13 cellular contexts compared by ENCODE assay signal in the genomic region with DNA sequence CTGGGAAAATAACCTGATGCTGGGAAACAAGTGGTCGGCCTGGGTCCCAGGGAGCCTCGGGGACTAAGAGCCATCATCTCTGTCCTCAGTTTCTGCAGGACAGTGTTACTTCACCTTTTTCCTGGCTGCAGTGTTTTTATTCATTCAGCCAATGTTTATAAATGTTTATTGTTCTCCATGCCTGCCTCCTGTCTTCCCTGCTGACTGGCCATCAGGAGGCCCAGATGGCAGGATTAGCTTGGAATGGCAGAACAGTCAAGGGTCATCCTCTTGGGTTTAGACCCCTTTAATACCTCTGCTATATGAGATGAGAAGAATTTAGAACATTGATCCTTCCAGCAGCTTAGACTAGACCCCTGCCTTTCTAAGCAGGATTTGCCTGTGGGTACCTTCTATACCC.
"Had no signal": no experiment of that assay in that cellular context is flagged by ENCODE, and none has a peak within 500 bp of the region (broad histone marks: within the 10 kb centered on the region; RNA-seq: fewer than 3 reads in every experiment).

No MANE protein-coding gene starts in this region.

- DNase-seq: activated CD4-positive, alpha-beta T cell treated with anti-CD3 and anti-CD28 coated beads, Interleukin-2, amount 50 U/mL, for 4 hours; activated CD4-positive, CD25-positive, alpha-beta regulatory T cell treated with anti-CD3 and anti-CD28 coated beads, Interleukin-2, amount 50 U/mL, for 72 hours; activated gamma-delta T cell; activated naive CD8-positive, alpha-beta T cell treated with anti-CD3 and anti-CD28 coated beads for 36 hours; activated T-cell treated with anti-CD3 and anti-CD28 coated beads, Interleukin-2, amount 50 U/mL, for 1 hour; anterior cingulate cortex; colonic mucosa; foreskin melanocyte; islet precursor cell; mesendoderm; tibial artery had no signal

- H3K27ac ChIP-seq: colonic mucosa, tibial artery had no signal

- H3K27ac Mint-ChIP-seq: activated naive CD8-positive, alpha-beta T cell treated with anti-CD3 and anti-CD28 coated beads for 36 hours; stimulated activated memory B cell treated with anti-CD40 and anti-IgM and Interleukin-4, amounts not matched to agents 10 μg/mL and 1 μg/mL and 100 μg/mL, for 72 hours had no signal

- ATAC-seq: stimulated activated memory B cell treated with anti-CD40 and anti-IgM and Interleukin-4, amounts not matched to agents 10 μg/mL and 1 μg/mL and 100 μg/mL, for 72 hours had no signal

- H3K9me3 Mint-ChIP-seq: activated naive CD8-positive, alpha-beta T cell treated with anti-CD3 and anti-CD28 coated beads for 36 hours; stimulated activated memory B cell treated with anti-CD40 and anti-IgM and Interleukin-4, amounts not matched to agents 10 μg/mL and 1 μg/mL and 100 μg/mL, for 72 hours had no signal

- H3K9me3 ChIP-seq: breast epithelium, colonic mucosa, tibial artery had no signal

- H3K4me3 Mint-ChIP-seq: activated naive CD8-positive, alpha-beta T cell treated with anti-CD3 and anti-CD28 coated beads for 36 hours; stimulated activated memory B cell treated with anti-CD40 and anti-IgM and Interleukin-4, amounts not matched to agents 10 μg/mL and 1 μg/mL and 100 μg/mL, for 72 hours had no signal

- H3K27me3 ChIP-seq: breast epithelium, colonic mucosa, tibial artery had no signal

- H3K27me3 Mint-ChIP-seq: activated naive CD8-positive, alpha-beta T cell treated with anti-CD3 and anti-CD28 coated beads for 36 hours; stimulated activated memory B cell treated with anti-CD40 and anti-IgM and Interleukin-4, amounts not matched to agents 10 μg/mL and 1 μg/mL and 100 μg/mL, for 72 hours had no signal

- H3K36me3 ChIP-seq: breast epithelium, colonic mucosa had no signal

- H3K4me3 ChIP-seq: breast epithelium, colonic mucosa, tibial artery had no signal
